Comparison of ENCODE assay signal across 14 cellular contexts in genomic region chr19:48341006-48341405, GRCh38. TPM values are rescaled to one million over a fixed set of nuclear protein-coding genes. Genes with fewer than 3 reads are reported as not detected.
DNase-seq lines count a peak whose midpoint lies in the region; ATAC-seq and TF ChIP-seq lines count a peak whose summit lies in the region.
"Had no signal": no experiment of that assay in that cellular context is flagged by ENCODE, and none has a peak within 500 bp of the region (broad histone marks: within the 10 kb centered on the region; RNA-seq: fewer than 3 reads in every experiment).

No MANE protein-coding gene starts in this region.

- no peaks in the 10 kb centered on the region for H3K9me3 ChIP-seq in skeletal muscle tissue (ENCODE audit: control insufficient read depth in 3 of 3, low read length in 3 of 3)

- DNase-seq in NCI-H2227 (lab: John Stamatoyannopoulos, UW; ENCODE audit: unreplicated experiment) = peak; percentile 14
- DNase-seq in NCI-H2227 treated with DMSO at 0.1 percent for 48 hours (lab: John Stamatoyannopoulos, UW) = no peak
- DNase-seq in NCI-H2196 (lab: John Stamatoyannopoulos, UW; ENCODE audit: unreplicated experiment) = peak; percentile 85
- DNase-seq in choroid plexus epithelial cell (ENCODE audit: low read depth) = peak; percentile 38
- no peak for DNase-seq in central memory CD4-positive, alpha-beta T cell
- DNase-seq: DND-41, GOT3, NCI-H526, WERI-Rb-1 had no signal

- peak overlapping the region; percentile 44 for H3K27ac ChIP-seq in skeletal muscle tissue (ENCODE audit: low read depth, low read length)
- H3K27ac ChIP-seq: WERI-Rb-1 had no signal

- no peaks in the 10 kb centered on the region for H3K27me3 ChIP-seq in skeletal muscle tissue (ENCODE audit: control insufficient read depth in 3 of 3, insufficient read depth in 3 of 3, low read length in 3 of 3)

- ATAC-seq in GM18505 (IDR thresholded peaks at IDR 0.05; ENCODE audit: unreplicated experiment) = no peak
- no peak for ATAC-seq in HG03442 (IDR thresholded peaks at IDR 0.05; ENCODE audit: unreplicated experiment)

- H3K4me3 ChIP-seq in choroid plexus epithelial cell (ENCODE audit: low read depth, low read length) (no peak overlapping the region), skeletal muscle tissue (ENCODE audit: low read length in 3 of 3) (no peak overlapping the region)

- H3K9ac ChIP-seq in skeletal muscle tissue (ENCODE audit: low read depth in 1 of 3, low read length in 3 of 3) = peak overlapping the region in 2 of 3 donors; percentile 21 to 50

- H3K4me1 ChIP-seq in skeletal muscle tissue (ENCODE audit: control insufficient read depth in 3 of 3, insufficient read depth in 3 of 3, low read length in 3 of 3) = peaks cover 8 to 14% (median 12%) of the 10 kb centered on the region in 3 donors

- TF ChIP-seq CTCF in choroid plexus epithelial cell (conservative IDR thresholded peaks at IDR 0.05; ENCODE audit: low read depth, low read length) = no peak

- H3K36me3 ChIP-seq in skeletal muscle tissue (ENCODE audit: control insufficient read depth in 3 of 3, insufficient read depth in 3 of 3, low read length in 3 of 3) = peaks cover 5 to 21% (median 13%) of the 10 kb centered on the region in 3 donors
- H3K36me3 ChIP-seq: WERI-Rb-1 had no signal

- TF ChIP-seq POLR2A in GM18505 (IDR thresholded peaks at IDR 0.05; ENCODE audit: borderline replicate concordance, extremely low read depth, insufficient read depth, insufficient read length) = no peak

RNA-seq across cellular contexts. Expression of gene EMP3, which starts 15.7 kb away (rescaled TPM):
- total RNA-seq in skeletal muscle tissue = 72.5 TPM

RNA-seq across cellular contexts. Expression of gene TMEM143, which starts 22.7 kb away (rescaled TPM):
- total RNA-seq in skeletal muscle tissue = 7.8 TPM

RNA-seq across cellular contexts. Expression of gene SYNGR4, which starts 23.2 kb away (rescaled TPM):
- total RNA-seq in skeletal muscle tissue = not detected
- total RNA-seq: SK-MEL-5, ureter had no signal

RNA-seq across cellular contexts. Expression of gene KDELR1, which starts 50.3 kb away (rescaled TPM):
- 47.5 TPM for total RNA-seq in skeletal muscle tissue

RNA-seq across cellular contexts. Expression of gene GRIN2D, which starts 52.5 kb away (rescaled TPM):
- under 0.01 TPM for total RNA-seq in skeletal muscle tissue
- total RNA-seq: SK-MEL-5 had no signal

Comparison
In these comparisons a context has a peak if more than half of its experiments do, and no peak if none do; other contexts are left out.
1. DNase-seq: peak in NCI-H2227 (single experiment), NCI-H2196 (single experiment) and choroid plexus epithelial cell (single experiment); none in NCI-H2227 treated with DMSO at 0.1 percent for 48 hours (single experiment) and central memory CD4-positive, alpha-beta T cell (single experiment).